Comparison of ENCODE assay signal across 8 cellular contexts in genomic region chr5:98750693-98751092, GRCh38. TPM values are rescaled to one million over a fixed set of nuclear protein-coding genes. Genes with fewer than 3 reads are reported as not detected.
DNase-seq lines count a peak whose midpoint lies in the region; ATAC-seq, FAIRE-seq and TF ChIP-seq lines count a peak whose summit lies in the region.

No MANE protein-coding gene starts in this region.

- no peak overlapping the region for H3K4me2 ChIP-seq in HepG2 (ENCODE audit: low read depth, low read length)

- CTCF ChIA-PET in HepG2 (lab: Yijun Ruan, JAX; ENCODE audit: low intra/inter-chr PET ratio, low total read pairs): no interaction called here

- in situ Hi-C loops in HepG2 (cut with HindIII; ENCODE audit: extremely low pct_ligation_motif_present, low pct_unique_long_range_greater_than_20kb): no loop called here

- BruUV-seq in HepG2 (replicated peaks; lab: Mats Ljungman, UMichigan): no TSS peak

- ATAC-seq in HepG2: peak; percentile 89
- ATAC-seq in GM21737 (IDR thresholded peaks at IDR 0.05; ENCODE audit: unreplicated experiment): no peak

- no peaks in the 10 kb centered on the region for H3K79me2 ChIP-seq in HepG2 (ENCODE audit: insufficient read depth, low read length)

- TF ChIP-seq POLR2A in GM12892 (IDR thresholded peaks at IDR 0.05; ENCODE audit: low read depth, low read length): no peak
- TF ChIP-seq POLR2A in H54 (IDR thresholded peaks at IDR 0.05; ENCODE audit: low read depth, low read length): no peak
- TF ChIP-seq POLR2A in HepG2 (IDR thresholded peaks at IDR 0.05; ENCODE audit: insufficient read depth in 1 of 2, low read depth in 2 of 2, low read length in 2 of 2): no peak

- DNase-seq in GM12892 (ENCODE audit: insufficient read length) (no peak), H54 (ENCODE audit: insufficient read length, low spot score) (no peak), OCI-M1 (lab: John Stamatoyannopoulos, UW) (peak; percentile 39), HepG2 (ENCODE audit: low spot score) (peak; percentile 31), activated gamma-delta T cell (lab: John Stamatoyannopoulos, UW) (no peak), RCC 7860 (ENCODE audit: low spot score) (no peak), NCI-H2107 (lab: John Stamatoyannopoulos, UW) (no peak)

- no peak overlapping the region for H3K4me3 ChIP-seq in HepG2 (replicated peaks in 1 of 3; ENCODE audit: insufficient read depth in 1 of 3, low read depth in 2 of 3, low read length in 3 of 3)

- 0% methylated on average over 4 of the region's 4 CpGs for WGBS in HepG2 (ENCODE audit: low lambda C conversion rate)

- intact Hi-C loops in HepG2 (cut with micrococcal nuclease; ENCODE audit: unreplicated experiment): no loop called here

- FAIRE-seq in GM12892 (lab: Jason Lieb, UNC) (peak; percentile 40), H54 (lab: Jason Lieb, UNC) (peak; percentile 20), HepG2 (lab: Jason Lieb, UNC) (peak; percentile 56), RCC 7860 (lab: Jason Lieb, UNC) (no peak)

- 0 out of 5 replicates have a peak, but pooled peaks cover 0 to 4% of the 10 kb centered on the region in 2 experiments for H3K27me3 ChIP-seq in HepG2 (ENCODE audit: control insufficient read depth in 1 of 2, insufficient read depth in 2 of 2, low read length in 2 of 2)

- POLR2A ChIA-PET in HepG2 (lab: Yijun Ruan, JAX): no interaction called here

- no peaks in the 10 kb centered on the region for H3K36me3 ChIP-seq in HepG2 (replicated peaks in 1 of 2; ENCODE audit: control insufficient read depth in 1 of 2, insufficient read depth in 2 of 2, low read length in 2 of 2)

- no peak overlapping the region for H2AFZ ChIP-seq in HepG2 (ENCODE audit: low read length)

- no peaks in the 10 kb centered on the region for H4K20me1 ChIP-seq in HepG2 (ENCODE audit: insufficient read depth, low read length)

- TF ChIP-seq RAD21 in HepG2 (CRISPR knock-in tag; IDR thresholded peaks at IDR 0.05): no peak

- no peak for TF ChIP-seq EP300 in HepG2 (IDR thresholded peaks at IDR 0.05; ENCODE audit: low read depth in 2 of 2, low read length in 2 of 2)
- TF ChIP-seq EP300 in HepG2 (CRISPR knock-in tag; IDR thresholded peaks at IDR 0.05; ENCODE audit: borderline replicate concordance): no peak

- H3K4me1 ChIP-seq in HepG2 (ENCODE audit: insufficient read depth, low read length): no peaks in the 10 kb centered on the region

- TF ChIP-seq CTCF in HepG2 (CRISPR knock-in tag; IDR thresholded peaks at IDR 0.05): peak; percentile 43

- H3K9ac ChIP-seq in HepG2 (ENCODE audit: insufficient read depth, low read depth, low read length): no peak overlapping the region

- no peaks in the 10 kb centered on the region for H3K9me3 ChIP-seq in HepG2 (ENCODE audit: low read length)

- H3K27ac ChIP-seq in HepG2 (ENCODE audit: extremely low read length, insufficient read depth, low read length): no peak overlapping the region

TF ChIP-seq in HepG2, 621 proteins besides CTCF, POLR2A, EP300 and RAD21:
- no peak for TF ChIP-seq TAF1 (CRISPR knock-in tag; IDR thresholded peaks at IDR 0.05)
- no peak for TF ChIP-seq RFX5 (IDR thresholded peaks at IDR 0.05; ENCODE audit: low read depth, low read length)
- no peak for TF ChIP-seq MTF2 (CRISPR knock-in tag; IDR thresholded peaks at IDR 0.05; ENCODE audit: borderline replicate concordance)
- no peak for TF ChIP-seq ISX (CRISPR knock-in tag; conservative IDR thresholded peaks at IDR 0.05)
- peak; percentile 36 for TF ChIP-seq STAG1 (CRISPR knock-in tag; IDR thresholded peaks at IDR 0.05)

RNA-seq across cellular contexts. Expression of gene RGMB, which starts 22.8 kb away (rescaled TPM):
- 3.9 TPM for polyA plus RNA-seq in GM12892 (2012; ENCODE audit: missing spikeins)
- 2.3 and 3.8 TPM in 2 replicates for total RNA-seq in HepG2 (2016; rRNA removed; fragmentation: Illumina TruSeq; extraction: Trizol)
- total RNA-seq in HepG2 (2016; cell fraction: cytosol; rRNA removed; fragmentation: Illumina TruSeq; extraction: Trizol; ENCODE audit: low read depth): 0.71 and 1.1 TPM in 2 replicates
- 2.2 and 3.7 TPM in 2 replicates for total RNA-seq in HepG2 (2016; cell fraction: insoluble cytoplasmic fraction; rRNA removed; fragmentation: Illumina TruSeq; extraction: Trizol)
- total RNA-seq in HepG2 (2016; cell fraction: membrane; rRNA removed; fragmentation: Illumina TruSeq; extraction: Trizol): 2.7 and 3.1 TPM in 2 replicates
- total RNA-seq in HepG2 (2016; cell fraction: nucleus; rRNA removed; fragmentation: Illumina TruSeq; extraction: Trizol): 9.8 and 10.0 TPM in 2 replicates
- 3.0 and 3.1 TPM in 2 replicates for polyA plus RNA-seq in HepG2 (2011; rRNA removed)
- 1.9 and 2.8 TPM in 2 replicates for polyA plus RNA-seq in HepG2 (2011; cell fraction: cytosol; rRNA removed)
- 6.0 and 6.6 TPM in 2 replicates for polyA plus RNA-seq in HepG2 (2011; cell fraction: nucleus; rRNA removed)
- 2.8 and 3.5 TPM in 2 replicates for polyA plus RNA-seq in HepG2 (2012)
- 0.46 and 0.47 TPM in 2 replicates for polyA plus RNA-seq in HepG2 (2016; cell fraction: cytosol; fragmentation: Illumina TruSeq; extraction: Trizol; ENCODE audit: low read depth)
- polyA plus RNA-seq in HepG2 (2016; cell fraction: insoluble cytoplasmic fraction; fragmentation: Illumina TruSeq; extraction: Trizol; ENCODE audit: low read depth): 2.9 and 3.2 TPM in 2 replicates
- 1.5 and 1.8 TPM in 2 replicates for polyA plus RNA-seq in HepG2 (2016; cell fraction: membrane; fragmentation: Illumina TruSeq; extraction: Trizol; ENCODE audit: low read depth)
- polyA plus RNA-seq in HepG2 (2016; cell fraction: nucleus; fragmentation: Illumina TruSeq; extraction: Trizol; ENCODE audit: insufficient read depth, low read depth): 6.7 TPM in 2 replicates
- 14.2 and 28.8 TPM in 2 replicates for polyA minus RNA-seq in HepG2 (2011; rRNA and poly(A)+ RNA removed; ENCODE audit: low replicate concordance)
- 3.5 and 4.2 TPM in 2 replicates for polyA minus RNA-seq in HepG2 (2011; cell fraction: cytosol; rRNA and poly(A)+ RNA removed)
- polyA minus RNA-seq in HepG2 (2011; cell fraction: nucleus; rRNA and poly(A)+ RNA removed): 15.4 and 15.5 TPM in 2 replicates

Comparison
In these comparisons a context has a peak if more than half of its experiments do, and no peak if none do; other contexts are left out.
1. DNase-seq: peak in OCI-M1 (single experiment) and HepG2 (single experiment); none in GM12892 (single experiment), H54 (single experiment), activated gamma-delta T cell (single experiment), RCC 7860 (single experiment) and NCI-H2107 (single experiment).